ENCODE assay signal across 17 cellular contexts in the genomic region with DNA sequence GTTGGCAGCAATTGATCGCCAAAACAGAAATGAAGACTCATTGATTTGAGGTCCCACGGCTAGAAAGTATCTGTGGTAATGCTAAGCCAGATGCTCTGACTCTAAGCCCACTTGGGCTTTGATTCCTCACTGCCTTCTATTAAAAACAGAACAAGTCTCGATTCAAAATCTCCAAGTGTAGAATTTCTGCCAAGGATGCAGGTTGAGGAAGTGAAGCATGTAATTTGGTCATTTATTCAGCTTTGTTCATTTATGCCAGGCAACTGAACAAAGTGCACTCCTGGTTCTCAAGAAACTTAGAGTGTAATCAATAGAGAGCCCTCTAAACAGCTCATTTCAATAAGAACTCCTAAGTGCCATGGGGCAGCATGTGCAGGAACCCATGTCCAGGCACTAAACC.
"Had no signal": no experiment of that assay in that cellular context is flagged by ENCODE, and none has a peak within 500 bp of the region (broad histone marks: within the 10 kb centered on the region; RNA-seq: fewer than 3 reads in every experiment).

No MANE protein-coding gene starts in this region.

- H3K27ac Mint-ChIP-seq: dendritic cell treated with granulocyte-macrophage colony-stimulating factor and Interleukin-4, amounts not matched to agents 40 ng/mL and 50 ng/mL, for 4 days; effector memory CD8-positive, alpha-beta T cell; nephron progenitor cell had no signal

- H3K36me3 Mint-ChIP-seq: naive B cell had no signal

- H3K27me3 Mint-ChIP-seq: dendritic cell treated with granulocyte-macrophage colony-stimulating factor and Interleukin-4, amounts not matched to agents 40 ng/mL and 50 ng/mL, for 4 days had no signal

- H3K4me3 Mint-ChIP-seq: dendritic cell treated with granulocyte-macrophage colony-stimulating factor and Interleukin-4, amounts not matched to agents 40 ng/mL and 50 ng/mL, for 4 days; effector memory CD8-positive, alpha-beta T cell; nephron progenitor cell had no signal

- DNase-seq: effector memory CD8-positive, alpha-beta T cell; gastrocnemius medialis; glutamatergic neuron; kidney; left cardiac atrium; left ventricle myocardium inferior; lower lobe of right lung; mesenchymal stem cell; naive B cell; nephron progenitor cell; posterior cingulate gyrus; sigmoid colon; stimulated activated CD4-positive, alpha-beta T cell treated with anti-CD3 and anti-CD28 coated beads, Interleukin-12 subunit alpha, Interleukin-12 subunit beta, amount 100 ng/mL, for 4 hours; stimulated activated naive CD4-positive, alpha-beta T cell; stomach; transverse colon had no signal

- H3K9me3 Mint-ChIP-seq: effector memory CD8-positive, alpha-beta T cell; naive B cell; nephron progenitor cell had no signal
